Comparison of ENCODE assay signal across 21 cellular contexts in genomic region chr22:33470456-33470855, GRCh38.
"Had no signal": no experiment of that assay in that cellular context is flagged by ENCODE, and none has a peak within 500 bp of the region (broad histone marks: within the 10 kb centered on the region; RNA-seq: fewer than 3 reads in every experiment).

No MANE protein-coding gene starts in this region.

- H3K4me1 Mint-ChIP-seq: activated naive CD8-positive, alpha-beta T cell treated with anti-CD3 and anti-CD28 coated beads, Interleukin-2, amount 10 ng/mL, durations not matched to agents 7 days and 5 days; naive thymus-derived CD4-positive, alpha-beta T cell had no signal

- H3K4me2 ChIP-seq: hepatocyte, smooth muscle cell had no signal

- H3K27me3 ChIP-seq: cardiac muscle cell, esophagus squamous epithelium, hepatocyte, ovary had no signal

- H3K27me3 Mint-ChIP-seq: activated B cell treated with CpG ODN at 0.5 μM for 24 hours; activated CD8-positive, alpha-beta T cell treated with anti-CD3 and anti-CD28 coated beads for 36 hours; activated naive CD8-positive, alpha-beta T cell treated with anti-CD3 and anti-CD28 coated beads, Interleukin-2, amount 10 ng/mL, durations not matched to agents 7 days and 5 days; activated T-cell treated with anti-CD3 and anti-CD28 coated beads, Interleukin-2, amount 50 U/mL, for 24 hours; effector memory CD8-positive, alpha-beta T cell had no signal

- H3K27ac ChIP-seq: cardiac muscle cell, esophagus squamous epithelium, hepatocyte, ovary had no signal

- H3K9me3 ChIP-seq: esophagus squamous epithelium, mucosa of descending colon, ovary had no signal

- H3K4me1 ChIP-seq: esophagus squamous epithelium had no signal

- DNase-seq: activated B cell treated with CpG ODN at 0.5 μM for 24 hours; activated CD4-positive, alpha-beta T cell treated with anti-CD3 and anti-CD28 coated beads for 48 hours; activated CD8-positive, alpha-beta T cell treated with anti-CD3 and anti-CD28 coated beads for 36 hours; activated naive CD4-positive, alpha-beta T cell treated with Interleukin-2 at 50 U/mL for 16 hours; activated naive CD8-positive, alpha-beta T cell treated with anti-CD3 and anti-CD28 coated beads, Interleukin-2, amount 10 ng/mL, durations not matched to agents 7 days and 5 days; activated T-cell treated with anti-CD3 and anti-CD28 coated beads, Interleukin-2, amount 50 U/mL, for 24 hours; amygdala; dermis blood vessel endothelial cell; effector memory CD8-positive, alpha-beta T cell; esophagus squamous epithelium; mesenchymal stem cell; mucosa of descending colon; naive thymus-derived CD4-positive, alpha-beta T cell; ovary; stimulated activated CD4-positive, alpha-beta T cell treated with anti-CD3 and anti-CD28 coated beads, Interleukin-4, amount 100 ng/mL, for 1 hour had no signal

- H2AFZ ChIP-seq: hepatocyte had no signal

- H3K27ac Mint-ChIP-seq: activated B cell treated with CpG ODN at 0.5 μM for 24 hours; activated CD8-positive, alpha-beta T cell treated with anti-CD3 and anti-CD28 coated beads for 36 hours; activated naive CD8-positive, alpha-beta T cell treated with anti-CD3 and anti-CD28 coated beads, Interleukin-2, amount 10 ng/mL, durations not matched to agents 7 days and 5 days; activated T-cell treated with anti-CD3 and anti-CD28 coated beads, Interleukin-2, amount 50 U/mL, for 24 hours; activated T-helper 2 cell treated with anti-CD3 and anti-CD28 coated beads, Interferon-gamma antibody, Interleukin-2, Interleukin-4, amounts not matched to agents 10 μg/mL and 5 μg/mL and 100 μg/mL, durations not matched to agents 14 hours and 24 hours and 36 hours; effector memory CD8-positive, alpha-beta T cell; naive thymus-derived CD4-positive, alpha-beta T cell; T-helper 2 cell treated with Interferon-gamma antibody and Interleukin-4, amounts not matched to agents 5 μg/mL and 100 μg/mL, for 36 hours had no signal

- FAIRE-seq: TTC549 had no signal

- H3K79me2 ChIP-seq: hepatocyte had no signal

- H3K36me3 ChIP-seq: cardiac muscle cell, esophagus squamous epithelium, ovary had no signal

- H3K4me3 ChIP-seq: cardiac muscle cell, esophagus squamous epithelium, hepatocyte, mucosa of descending colon, ovary, smooth muscle cell had no signal

- H3K4me3 Mint-ChIP-seq: activated B cell treated with CpG ODN at 0.5 μM for 24 hours; activated CD8-positive, alpha-beta T cell treated with anti-CD3 and anti-CD28 coated beads for 36 hours; activated naive CD8-positive, alpha-beta T cell treated with anti-CD3 and anti-CD28 coated beads, Interleukin-2, amount 10 ng/mL, durations not matched to agents 7 days and 5 days; activated T-cell treated with anti-CD3 and anti-CD28 coated beads, Interleukin-2, amount 50 U/mL, for 24 hours; effector memory CD8-positive, alpha-beta T cell; naive thymus-derived CD4-positive, alpha-beta T cell; T-helper 2 cell treated with Interferon-gamma antibody and Interleukin-4, amounts not matched to agents 5 μg/mL and 100 μg/mL, for 36 hours had no signal
